ENCODE assay signal across 1 cellular context in genomic region chr18:65522907-65523306, GRCh38.
TF ChIP-seq lines count a peak whose summit lies in the region.

No MANE protein-coding gene starts in this region.

TF ChIP-seq in GM23338, 12 proteins besides CTCF, POLR2A, EP300 and RAD21 (continued from another document):
- TF ChIP-seq, protein P1, sequence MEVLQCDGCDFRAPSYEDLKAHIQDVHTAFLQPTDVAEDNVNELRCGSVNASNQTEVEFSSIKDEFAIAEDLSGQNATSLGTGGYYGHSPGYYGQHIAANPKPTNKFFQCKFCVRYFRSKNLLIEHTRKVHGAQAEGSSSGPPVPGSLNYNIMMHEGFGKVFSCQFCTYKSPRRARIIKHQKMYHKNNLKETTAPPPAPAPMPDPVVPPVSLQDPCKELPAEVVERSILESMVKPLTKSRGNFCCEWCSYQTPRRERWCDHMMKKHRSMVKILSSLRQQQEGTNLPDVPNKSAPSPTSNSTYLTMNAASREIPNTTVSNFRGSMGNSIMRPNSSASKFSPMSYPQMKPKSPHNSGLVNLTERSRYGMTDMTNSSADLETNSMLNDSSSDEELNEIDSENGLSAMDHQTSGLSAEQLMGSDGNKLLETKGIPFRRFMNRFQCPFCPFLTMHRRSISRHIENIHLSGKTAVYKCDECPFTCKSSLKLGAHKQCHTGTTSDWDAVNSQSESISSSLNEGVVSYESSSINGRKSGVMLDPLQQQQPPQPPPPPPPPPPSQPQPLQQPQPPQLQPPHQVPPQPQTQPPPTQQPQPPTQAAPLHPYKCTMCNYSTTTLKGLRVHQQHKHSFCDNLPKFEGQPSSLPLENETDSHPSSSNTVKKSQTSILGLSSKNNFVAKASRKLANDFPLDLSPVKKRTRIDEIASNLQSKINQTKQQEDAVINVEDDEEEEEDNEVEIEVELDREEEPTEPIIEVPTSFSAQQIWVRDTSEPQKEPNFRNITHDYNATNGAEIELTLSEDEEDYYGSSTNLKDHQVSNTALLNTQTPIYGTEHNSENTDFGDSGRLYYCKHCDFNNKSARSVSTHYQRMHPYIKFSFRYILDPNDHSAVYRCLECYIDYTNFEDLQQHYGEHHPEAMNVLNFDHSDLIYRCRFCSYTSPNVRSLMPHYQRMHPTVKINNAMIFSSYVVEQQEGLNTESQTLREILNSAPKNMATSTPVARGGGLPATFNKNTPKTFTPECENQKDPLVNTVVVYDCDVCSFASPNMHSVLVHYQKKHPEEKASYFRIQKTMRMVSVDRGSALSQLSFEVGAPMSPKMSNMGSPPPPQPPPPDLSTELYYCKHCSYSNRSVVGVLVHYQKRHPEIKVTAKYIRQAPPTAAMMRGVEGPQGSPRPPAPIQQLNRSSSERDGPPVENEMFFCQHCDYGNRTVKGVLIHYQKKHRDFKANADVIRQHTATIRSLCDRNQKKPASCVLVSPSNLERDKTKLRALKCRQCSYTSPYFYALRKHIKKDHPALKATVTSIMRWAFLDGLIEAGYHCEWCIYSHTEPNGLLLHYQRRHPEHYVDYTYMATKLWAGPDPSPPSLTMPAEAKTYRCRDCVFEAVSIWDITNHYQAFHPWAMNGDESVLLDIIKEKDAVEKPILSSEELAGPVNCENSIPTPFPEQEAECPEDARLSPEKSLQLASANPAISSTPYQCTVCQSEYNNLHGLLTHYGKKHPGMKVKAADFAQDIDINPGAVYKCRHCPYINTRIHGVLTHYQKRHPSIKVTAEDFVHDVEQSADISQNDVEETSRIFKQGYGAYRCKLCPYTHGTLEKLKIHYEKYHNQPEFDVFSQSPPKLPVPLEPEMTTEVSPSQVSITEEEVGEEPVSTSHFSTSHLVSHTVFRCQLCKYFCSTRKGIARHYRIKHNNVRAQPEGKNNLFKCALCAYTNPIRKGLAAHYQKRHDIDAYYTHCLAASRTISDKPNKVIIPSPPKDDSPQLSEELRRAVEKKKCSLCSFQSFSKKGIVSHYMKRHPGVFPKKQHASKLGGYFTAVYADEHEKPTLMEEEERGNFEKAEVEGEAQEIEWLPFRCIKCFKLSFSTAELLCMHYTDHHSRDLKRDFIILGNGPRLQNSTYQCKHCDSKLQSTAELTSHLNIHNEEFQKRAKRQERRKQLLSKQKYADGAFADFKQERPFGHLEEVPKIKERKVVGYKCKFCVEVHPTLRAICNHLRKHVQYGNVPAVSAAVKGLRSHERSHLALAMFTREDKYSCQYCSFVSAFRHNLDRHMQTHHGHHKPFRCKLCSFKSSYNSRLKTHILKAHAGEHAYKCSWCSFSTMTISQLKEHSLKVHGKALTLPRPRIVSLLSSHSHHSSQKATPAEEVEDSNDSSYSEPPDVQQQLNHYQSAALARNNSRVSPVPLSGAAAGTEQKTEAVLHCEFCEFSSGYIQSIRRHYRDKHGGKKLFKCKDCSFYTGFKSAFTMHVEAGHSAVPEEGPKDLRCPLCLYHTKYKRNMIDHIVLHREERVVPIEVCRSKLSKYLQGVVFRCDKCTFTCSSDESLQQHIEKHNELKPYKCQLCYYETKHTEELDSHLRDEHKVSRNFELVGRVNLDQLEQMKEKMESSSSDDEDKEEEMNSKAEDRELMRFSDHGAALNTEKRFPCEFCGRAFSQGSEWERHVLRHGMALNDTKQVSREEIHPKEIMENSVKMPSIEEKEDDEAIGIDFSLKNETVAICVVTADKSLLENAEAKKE (CRISPR knock-in tag; IDR thresholded peaks at IDR 0.05): no peak
- TF ChIP-seq ZNF331 (CRISPR knock-in tag; IDR thresholded peaks at IDR 0.05; ENCODE audit: low read depth) (no peak), NANOG (IDR thresholded peaks at IDR 0.05; ENCODE audit: borderline replicate concordance) (no peak)
